Comparison of ENCODE assay signal across 8 cellular contexts in genomic region chr5:160419458-160420330, GRCh38. TPM values are rescaled to one million over a fixed set of nuclear protein-coding genes. Genes with fewer than 3 reads are reported as not detected.
A peak's percentile ranks its signal among the peaks of the same experiment; 100 is the strongest.
DNase-seq lines count a peak whose midpoint lies in the region; ATAC-seq, FAIRE-seq and TF ChIP-seq lines count a peak whose summit lies in the region.

No MANE protein-coding gene starts in this region.

- peaks cover 50% of the 10 kb centered on the region for H3K4me1 Mint-ChIP-seq in endodermal cell

- POLR2A ChIA-PET in OCI-LY7 (lab: Charles Lee): interaction anchor here (0.5 to 3.0 kb wide), 26 partner anchors 8 to 1051 kb away, joined by 3 to 26 read pairs (median 4); partner anchors contain the start of gene FAM200C

- H3K4me3 Mint-ChIP-seq in endodermal cell: peak overlapping the region; percentile 95

- CTCF ChIA-PET in OCI-LY7 (lab: Charles Lee; ENCODE audit: unreplicated experiment): no interaction called here

- H2AFZ ChIP-seq in OCI-LY7 (ENCODE audit: low read length): peak overlapping the region; percentile 91

- TF ChIP-seq CTCF in heart right ventricle (IDR thresholded peaks at IDR 0.05) (no peak), OCI-LY7 (conservative IDR thresholded peaks at IDR 0.05; ENCODE audit: low read length) (no peak), endodermal cell (conservative IDR thresholded peaks at IDR 0.05) (no peak), pancreas (IDR thresholded peaks at IDR 0.05) (no peak)

- no peaks in the 10 kb centered on the region for H3K9me3 Mint-ChIP-seq in endodermal cell

- DNase-seq in heart right ventricle: no peak
- no peak for DNase-seq in cardiac septum (ENCODE audit: low spot score)
- no peak for DNase-seq in OCI-LY7 (ENCODE audit: low spot score)
- DNase-seq in endodermal cell: no peak
- DNase-seq in pancreas: no peak
- DNase-seq in left colon: no peak
- no peak for DNase-seq in NCI-H510A (lab: John Stamatoyannopoulos, UW)
- DNase-seq in stimulated activated CD4-positive, alpha-beta T cell treated with anti-CD3 and anti-CD28 coated beads, Interleukin-12 subunit alpha, Interleukin-12 subunit beta, amount 100 ng/mL, for 4 hours: no peak

- H3K27ac ChIP-seq in heart right ventricle: peak overlapping the region; percentile 3 to 90 (median 84)
- peak overlapping the region; percentile 98 for H3K27ac ChIP-seq in OCI-LY7 (ENCODE audit: low read depth, low read length, poor library complexity, severe bottlenecking)
- peak overlapping the region; percentile 76 for H3K27ac ChIP-seq in endodermal cell (ENCODE audit: low read depth, low read length)
- peak overlapping the region; percentile 72 to 93 (median 86) for H3K27ac ChIP-seq in pancreas

- H3K9me3 ChIP-seq in heart right ventricle (no peaks in the 10 kb centered on the region), OCI-LY7 (ENCODE audit: low read length) (no peaks in the 10 kb centered on the region), endodermal cell (ENCODE audit: control insufficient read depth, low read length) (no peaks in the 10 kb centered on the region), pancreas (no peaks in the 10 kb centered on the region)

- FAIRE-seq in pancreas (lab: Jason Lieb, UNC): peak; percentile 51

- peak overlapping the region; percentile 99 for H3K4me2 ChIP-seq in OCI-LY7 (ENCODE audit: low read length)

- H3K27me3 Mint-ChIP-seq in endodermal cell (ENCODE audit: insufficient read depth): no peaks in the 10 kb centered on the region

- no TSS peak for BruUV-seq in OCI-LY7 (replicated peaks; lab: Mats Ljungman, UMichigan)

- H3K27me3 ChIP-seq in heart right ventricle (no peaks in the 10 kb centered on the region), endodermal cell (ENCODE audit: control insufficient read depth, insufficient read depth, low read length, poor library complexity, severe bottlenecking) (no peaks in the 10 kb centered on the region), pancreas (no peaks in the 10 kb centered on the region)

- intact Hi-C loops in heart right ventricle (cut with DNase I): no loop called here
- intact Hi-C loops in cardiac septum (cut with DNase I): no loop called here
- intact Hi-C loops in OCI-LY7 (cut with micrococcal nuclease; ENCODE audit: unreplicated experiment): loop anchor here (2.0 to 10.0 kb wide), 2 partner anchors 21 to 715 kb away; no protein-coding TSS in a partner anchor
- intact Hi-C loops in pancreas (cut with DNase I): no loop called here
- intact Hi-C loops in left colon (cut with DNase I, micrococcal nuclease): no loop called here

- WGBS in heart right ventricle, 2 donors: 39 to 43% methylated on average over 11 of the region's 11 CpGs
- 58 to 61% methylated on average over 9 of the region's 11 CpGs for WGBS in endodermal cell (ENCODE audit: insufficient coverage in 1 of 2, insufficient read length in 1 of 2), 2 experiments
- WGBS in pancreas, 2 donors: 39 to 41% methylated on average over 11 of the region's 11 CpGs

- peak overlapping the region; percentile 98 for H3K27ac Mint-ChIP-seq in endodermal cell

- H4K20me1 ChIP-seq in OCI-LY7 (ENCODE audit: insufficient read depth, low read length): peaks cover 25% of the 10 kb centered on the region

- peaks cover 0 to 64% (median 30%) of the 10 kb centered on the region in 9 donors for H3K4me1 ChIP-seq in heart right ventricle
- peaks cover 43% of the 10 kb centered on the region for H3K4me1 ChIP-seq in OCI-LY7 (ENCODE audit: insufficient read depth, low read length, poor library complexity, severe bottlenecking)
- H3K4me1 ChIP-seq in endodermal cell (ENCODE audit: control insufficient read depth, insufficient read depth, low read length): peaks cover 14% of the 10 kb centered on the region
- peaks cover 6 to 24% (median 9%) of the 10 kb centered on the region in 3 donors for H3K4me1 ChIP-seq in pancreas

- peaks cover 73% of the 10 kb centered on the region for H3K79me2 ChIP-seq in OCI-LY7 (ENCODE audit: insufficient read depth, low read depth, low read length)

- peaks cover 8% of the 10 kb centered on the region for H3K36me3 Mint-ChIP-seq in endodermal cell (ENCODE audit: low read depth)

- H3K4me3 ChIP-seq in heart right ventricle: peak overlapping the region; percentile 45 to 88 (median 75)
- peak overlapping the region; percentile 88 for H3K4me3 ChIP-seq in OCI-LY7 (ENCODE audit: low read depth, low read length, poor library complexity, severe bottlenecking)
- H3K4me3 ChIP-seq in endodermal cell (ENCODE audit: low read length): peak overlapping the region; percentile 91
- H3K4me3 ChIP-seq in pancreas: peak overlapping the region; percentile 59 to 88 (median 68)

- no peaks in the 10 kb centered on the region for H3K9me2 ChIP-seq in OCI-LY7 (ENCODE audit: insufficient read depth, low read length)

- ATAC-seq in heart right ventricle (no peak), pancreas (no peak), left colon (no peak)

- H3K36me3 ChIP-seq in heart right ventricle (peaks cover 0 to 8% (median 2%) of the 10 kb centered on the region in 9 donors), OCI-LY7 (ENCODE audit: insufficient read depth, low read length) (peaks cover 30% of the 10 kb centered on the region), endodermal cell (ENCODE audit: control insufficient read depth, insufficient read depth, low read length) (peaks cover 14% of the 10 kb centered on the region), pancreas (peaks cover 0 to under 1% (median 0%) of the 10 kb centered on the region in 3 donors)

- peak overlapping the region; percentile 94 for H3K9ac ChIP-seq in endodermal cell (ENCODE audit: extremely low read depth, low read length, poor library complexity, severe bottlenecking)

RNA-seq across cellular contexts. Expression of gene SLU7, which starts 0.8 kb away (rescaled TPM):
- 10 to 100 TPM; 32.7 to 62.4 (median 44.3) TPM for total RNA-seq in heart right ventricle
- polyA plus RNA-seq in heart right ventricle: 10 to 100 TPM; 19.2 to 38.4 TPM
- 50.5 TPM for total RNA-seq in cardiac septum
- 32.2 and 59.7 TPM in 2 replicates for total RNA-seq in OCI-LY7 (2014; rRNA removed; shearing (Covaris generic))
- 46.2 and 55.4 TPM in 2 replicates for total RNA-seq in OCI-LY7 (2022)
- 10 to 100 TPM; 36.8 to 47.5 TPM for total RNA-seq in endodermal cell
- polyA plus RNA-seq in endodermal cell (2013, experiment 1 of 2): 36.7 TPM
- 41.6 TPM for polyA plus RNA-seq in endodermal cell (2013, experiment 2 of 2)
- 10 to 100 TPM; 15.8 to 24.6 (median 20.6) TPM for total RNA-seq in pancreas
- polyA plus RNA-seq in pancreas: 10 to 100 TPM; 12.3 to 21.2 TPM
- total RNA-seq in left colon: 10 to 100 TPM; 35.5 to 50.7 TPM

RNA-seq across cellular contexts. Expression of gene PTTG1, which starts 2.0 kb away (rescaled TPM):
- total RNA-seq in heart right ventricle (10 to 100 TPM in 1 of 10 donors, 1 to 10 TPM in 4, under 1 TPM in 4, not detected in 1; 0.32 to 17.5 (median 1.4) TPM), cardiac septum (1.0 TPM), OCI-LY7 (2022) (340 and 428 TPM in 2 replicates), endodermal cell (100 to 1,000 TPM; 121 to 162 TPM), pancreas (1 to 10 TPM in 3 of 6 donors, under 1 TPM in 2, not detected in 1; 0.31 to 2.7 (median 1.3) TPM), left colon (10 to 100 TPM in 1 of 2 donors, 1 to 10 TPM in 1; 6.8 to 30.8 TPM)
- polyA plus RNA-seq in heart right ventricle (1 to 10 TPM; 2.6 to 8.7 TPM), pancreas (1 to 10 TPM; 1.2 to 2.0 TPM)
- total RNA-seq in OCI-LY7 (2014; rRNA removed; shearing (Covaris generic)): 420 and 480 TPM in 2 replicates
- polyA plus RNA-seq in endodermal cell (2013, experiment 1 of 2): 372 TPM
- 366 TPM for polyA plus RNA-seq in endodermal cell (2013, experiment 2 of 2)

RNA-seq across cellular contexts. Expression of gene FAM200C, which starts 19.8 kb away (rescaled TPM):
- 1 to 10 TPM; 2.3 to 4.5 (median 3.6) TPM for total RNA-seq in heart right ventricle
- polyA plus RNA-seq in heart right ventricle: 1 to 10 TPM; 1.7 to 8.6 TPM
- 3.3 TPM for total RNA-seq in cardiac septum
- 2.4 and 2.7 TPM in 2 replicates for total RNA-seq in OCI-LY7 (2014; rRNA removed; shearing (Covaris generic))
- total RNA-seq in OCI-LY7 (2022): 3.7 and 5.1 TPM in 2 replicates
- 1 to 10 TPM; 2.4 to 2.7 TPM for total RNA-seq in endodermal cell
- polyA plus RNA-seq in endodermal cell (2013, experiment 1 of 2): 10.4 TPM
- polyA plus RNA-seq in endodermal cell (2013, experiment 2 of 2): 8.7 TPM
- total RNA-seq in pancreas: 1 to 10 TPM in 5 of 6 donors, under 1 TPM in 1; 0.79 to 3.7 (median 1.7) TPM
- 1 to 10 TPM; 2.5 to 3.3 TPM for polyA plus RNA-seq in pancreas
- total RNA-seq in left colon: 1 to 10 TPM; 1.3 to 1.8 TPM

RNA-seq across cellular contexts. Expression of gene C1QTNF2, which starts 49.3 kb away (rescaled TPM):
- total RNA-seq in heart right ventricle: 1 to 10 TPM in 6 of 10 donors, under 1 TPM in 4; 0.40 to 1.6 (median 1.1) TPM
- 1 to 10 TPM in 1 of 2 donors, under 1 TPM in 1; 0.97 to 1.5 TPM for polyA plus RNA-seq in heart right ventricle
- total RNA-seq in cardiac septum: 1.3 TPM
- not detected in 2 replicates for total RNA-seq in OCI-LY7 (2014; rRNA removed; shearing (Covaris generic))
- not detected in 2 replicates for total RNA-seq in OCI-LY7 (2022)
- total RNA-seq in endodermal cell: not detected
- polyA plus RNA-seq in endodermal cell (2013, experiment 1 of 2): 0.36 TPM
- polyA plus RNA-seq in endodermal cell (2013, experiment 2 of 2): 0.58 TPM
- under 1 TPM in 4 of 6 donors, not detected in 2; 0.09 to 0.41 (median 0.19) TPM for total RNA-seq in pancreas
- under 1 TPM; 0.27 to 0.38 TPM for polyA plus RNA-seq in pancreas
- total RNA-seq in left colon: under 1 TPM; 0.56 to 0.73 TPM
